ENCODE assay signal across 11 cellular contexts in genomic region chr11:16252373-16252772, GRCh38.
DNase-seq lines count a peak whose midpoint lies in the region; TF ChIP-seq lines count a peak whose summit lies in the region.
"Had no signal": no experiment of that assay in that cellular context is flagged by ENCODE, and none has a peak within 500 bp of the region (broad histone marks: within the 10 kb centered on the region; RNA-seq: fewer than 3 reads in every experiment).

No MANE protein-coding gene starts in this region.

- TF ChIP-seq CTCF in fibroblast of villous mesenchyme (IDR thresholded peaks at IDR 0.05; ENCODE audit: insufficient read depth, low read depth, low read length), result peak; percentile 33
- TF ChIP-seq CTCF in smooth muscle cell (IDR thresholded peaks at IDR 0.05; ENCODE audit: borderline replicate concordance, insufficient read depth, poor library complexity, severe bottlenecking), result peak; percentile 12
- TF ChIP-seq CTCF in testis (IDR thresholded peaks at IDR 0.05), result peak in 1 of 3 experiments; percentile 19

- no peaks in the 10 kb centered on the region for H3F3A ChIP-seq in smooth muscle cell (ENCODE audit: low read depth)

- peak; percentile 38 for DNase-seq in NCI-H748 (lab: John Stamatoyannopoulos, UW; ENCODE audit: unreplicated experiment)
- DNase-seq in NCI-H748 treated with DMSO at 0.1 percent for 48 hours (lab: John Stamatoyannopoulos, UW), result no peak
- peak; percentile 12 for DNase-seq in RKO (ENCODE audit: low spot score)
- DNase-seq in fibroblast of villous mesenchyme (ENCODE audit: low read depth), result peak; percentile 12
- no peak for DNase-seq in smooth muscle cell (lab: John Stamatoyannopoulos, UW; ENCODE audit: unreplicated experiment)
- DNase-seq in activated T-cell treated with anti-CD3 and anti-CD28 coated beads for 4 hours, result no peak
- DNase-seq in stimulated activated CD4-positive, alpha-beta T cell treated with anti-CD3 and anti-CD28 coated beads, Interleukin-12 subunit alpha, Interleukin-12 subunit beta, amount 100 ng/mL, for 4 hours, result no peak
- no peak for DNase-seq in testis
- DNase-seq: activated naive CD8-positive, alpha-beta T cell treated with anti-CD3 and anti-CD28 coated beads, Interleukin-2, amount 50 U/mL, for 24 hours; NCI-H345 had no signal

- no peak overlapping the region for H2AFZ ChIP-seq in smooth muscle cell (ENCODE audit: low read depth)

- H4K20me1 ChIP-seq in smooth muscle cell (ENCODE audit: low read depth), result peaks cover 3% of the 10 kb centered on the region

- H3K4me2 ChIP-seq in smooth muscle cell, result no peak overlapping the region

- H3K27me3 ChIP-seq in smooth muscle cell (ENCODE audit: low read depth) (no peaks in the 10 kb centered on the region), testis (no peaks in the 10 kb centered on the region)
- H3K27me3 ChIP-seq: esophagus muscularis mucosa had no signal

- H3K36me3 ChIP-seq in smooth muscle cell (ENCODE audit: low read depth) (no peaks in the 10 kb centered on the region), testis (ENCODE audit: low read depth, missing control alignments) (no peaks in the 10 kb centered on the region)
- H3K36me3 ChIP-seq: esophagus muscularis mucosa had no signal

- H3K4me1 ChIP-seq in smooth muscle cell (ENCODE audit: low read depth) (no peaks in the 10 kb centered on the region), testis (no peaks in the 10 kb centered on the region)
- H3K4me1 ChIP-seq: esophagus muscularis mucosa had no signal

- no peak overlapping the region for H3K4me3 ChIP-seq in fibroblast of villous mesenchyme (ENCODE audit: low read depth, low read length)
- no peak overlapping the region for H3K4me3 ChIP-seq in smooth muscle cell
- H3K4me3 ChIP-seq in testis, result no peak overlapping the region
- H3K4me3 ChIP-seq: esophagus muscularis mucosa had no signal

- intact Hi-C loops in testis (cut with DNase I; ENCODE audit: low total_unique reads), result no loop called here

- H3K27ac ChIP-seq in smooth muscle cell (ENCODE audit: low read depth) (no peak overlapping the region), testis (no peak overlapping the region)
- H3K27ac ChIP-seq: esophagus muscularis mucosa had no signal

- H3K79me2 ChIP-seq in smooth muscle cell (ENCODE audit: low read depth), result peaks cover 12% of the 10 kb centered on the region

- TF ChIP-seq POLR2A in testis (IDR thresholded peaks at IDR 0.05), result no peak

- 62% methylated on average over 4 of the region's 4 CpGs for WGBS in smooth muscle cell (ENCODE audit: low lambda C conversion rate)
- 66 to 83% methylated on average over 4 of the region's 4 CpGs for WGBS in testis, 2 donors

- H3K9me3 ChIP-seq in smooth muscle cell (replicated peaks; ENCODE audit: low read depth) (no peaks in the 10 kb centered on the region), testis (no peaks in the 10 kb centered on the region)
- H3K9me3 ChIP-seq: esophagus muscularis mucosa had no signal

- H3K9ac ChIP-seq in smooth muscle cell (ENCODE audit: low read depth), result no peak overlapping the region

Comparison
In these comparisons a context has a peak if more than half of its experiments do, and no peak if none do; other contexts are left out.
1. DNase-seq: peak in NCI-H748 (single experiment), RKO (single experiment) and fibroblast of villous mesenchyme (single experiment); none in NCI-H748 treated with DMSO at 0.1 percent for 48 hours (single experiment), smooth muscle cell (single experiment), activated T-cell treated with anti-CD3 and anti-CD28 coated beads for 4 hours (single experiment), stimulated activated CD4-positive, alpha-beta T cell treated with anti-CD3 and anti-CD28 coated beads, Interleukin-12 subunit alpha, Interleukin-12 subunit beta, amount 100 ng/mL, for 4 hours (single experiment) and testis (single experiment).